8 cellular contexts compared by ENCODE assay signal in the genomic region with DNA sequence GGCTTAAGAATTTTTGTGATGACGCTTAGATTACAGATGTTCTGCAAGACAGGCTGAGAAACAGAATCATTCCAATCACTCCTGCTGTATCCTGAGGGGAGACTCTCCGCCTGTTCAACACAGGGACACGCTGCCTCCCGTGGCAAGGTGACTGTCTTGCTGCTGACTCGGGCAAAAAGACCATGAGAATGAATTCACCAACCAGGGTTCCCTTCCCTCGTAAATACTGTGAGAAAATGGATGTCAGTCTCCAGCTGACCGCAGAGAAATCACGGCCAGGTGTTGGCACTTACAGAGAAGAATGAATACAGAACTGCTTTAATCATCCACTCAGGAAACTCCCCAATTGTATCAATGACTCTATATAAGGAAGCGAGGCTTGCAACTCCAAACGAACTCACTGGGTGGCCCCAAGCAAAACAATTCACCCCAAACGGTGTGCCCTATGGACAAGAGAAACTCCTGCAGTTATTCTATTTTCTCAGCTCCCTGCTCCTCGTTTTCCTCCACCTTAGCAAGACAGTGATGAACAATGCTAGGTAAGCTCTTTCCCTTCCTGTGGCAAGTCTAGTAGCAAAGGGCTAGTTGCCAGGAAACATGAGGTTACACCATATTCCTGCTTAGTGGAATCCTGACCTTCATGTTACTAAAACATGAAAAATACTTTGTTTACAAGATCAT. TPM values are rescaled to one million over a fixed set of nuclear protein-coding genes. Genes with fewer than 3 reads are reported as not detected.
DNase-seq lines count a peak whose midpoint lies in the region; ATAC-seq and TF ChIP-seq lines count a peak whose summit lies in the region.

No MANE protein-coding gene starts in this region.

- TF ChIP-seq RAD21 in SK-N-SH (IDR thresholded peaks at IDR 0.05; ENCODE audit: low read length) = peak; percentile 57

- CTCF ChIA-PET in SK-N-SH (lab: Yijun Ruan, JAX) = interaction anchor here (0.7 to 1.4 kb wide), 6 partner anchors 13 to 134 kb away, joined by 3 to 4 read pairs (median 4); no protein-coding TSS in a partner anchor

- 58% methylated on average over 12 of the region's 12 CpGs for WGBS in SK-N-SH (ENCODE audit: low lambda C conversion rate)

- peaks cover 9% of the 10 kb centered on the region for H4K20me1 ChIP-seq in SK-N-SH (ENCODE audit: insufficient read depth)

- peaks cover 41% of the 10 kb centered on the region for H3F3A ChIP-seq in SK-N-SH (replicated peaks; ENCODE audit: insufficient read depth)

- H3K27ac ChIP-seq in right atrium auricular region (peak overlapping the region; percentile 69 to 76), SK-N-SH (ENCODE audit: low read depth in 2 of 2, low read length in 1 of 2) (peak overlapping the region; percentile 17 to 78; a peak in 3 of 4 replicates), vagina (peak overlapping the region; percentile 68)

- H3K4me3 ChIP-seq in right atrium auricular region (no peak overlapping the region), SK-N-SH (ENCODE audit: low read depth in 2 of 2, low read length in 1 of 2) (no peak overlapping the region), vagina (no peak overlapping the region)

- no peaks in the 10 kb centered on the region for H3K9me2 ChIP-seq in SK-N-SH

- ATAC-seq in left ventricle myocardium superior (no peak), HG03521 (IDR thresholded peaks at IDR 0.05; ENCODE audit: unreplicated experiment) (peak; percentile 33)

- H3K4me2 ChIP-seq in SK-N-SH = peak overlapping the region; percentile 30

- no peaks in the 10 kb centered on the region for H3K27me3 ChIP-seq in right atrium auricular region
- no peaks in the 10 kb centered on the region for H3K27me3 ChIP-seq in SK-N-SH (ENCODE audit: insufficient read depth)
- no peaks in the 10 kb centered on the region for H3K27me3 ChIP-seq in vagina

- H3K36me3 ChIP-seq in right atrium auricular region (no peaks in the 10 kb centered on the region), SK-N-SH (replicated peaks in 1 of 2; ENCODE audit: control insufficient read depth in 1 of 2, insufficient read depth in 2 of 2, low read length in 1 of 2) (no peaks in the 10 kb centered on the region), vagina (no peaks in the 10 kb centered on the region)

- no peaks in the 10 kb centered on the region for H3K9me3 ChIP-seq in right atrium auricular region
- H3K9me3 ChIP-seq in SK-N-SH = no peaks in the 10 kb centered on the region
- H3K9me3 ChIP-seq in vagina = no peaks in the 10 kb centered on the region

- no peak for TF ChIP-seq POLR2A in vagina (IDR thresholded peaks at IDR 0.05)

- no peak for TF ChIP-seq EP300 in SK-N-SH (IDR thresholded peaks at IDR 0.05; ENCODE audit: borderline replicate concordance in 1 of 2, low read depth in 1 of 2, low read length in 1 of 2)

- DNase-seq in right atrium auricular region (ENCODE audit: low spot score) (no peak), left ventricle myocardium superior (no peak), SK-N-SH (peak; percentile 65), iPS-NIHi7 (ENCODE audit: extremely low spot score) (peak; percentile 53), vagina (ENCODE audit: extremely low spot score in 2 of 2) (no peak), activated gamma-delta T cell treated with Interleukin-2 at 50 U/mL for 16 hours (no peak), amniotic stem cell (lab: John Stamatoyannopoulos, UW) (no peak)

- no peak for TF ChIP-seq CTCF in right atrium auricular region (IDR thresholded peaks at IDR 0.05)
- peak; percentile 28 for TF ChIP-seq CTCF in SK-N-SH (IDR thresholded peaks at IDR 0.05)
- no peak for TF ChIP-seq CTCF in vagina (IDR thresholded peaks at IDR 0.05)

- intact Hi-C loops in left ventricle myocardium superior (cut with micrococcal nuclease) = no loop called here
- intact Hi-C loops in vagina (cut with DNase I) = no loop called here

- H3K79me2 ChIP-seq in SK-N-SH (ENCODE audit: insufficient read depth) = peaks cover 90% of the 10 kb centered on the region

- H2AFZ ChIP-seq in SK-N-SH (ENCODE audit: low read depth) = no peak overlapping the region

- H3K9ac ChIP-seq in SK-N-SH = peak overlapping the region; percentile 3; the same call in 1 of the 2 replicates

- POLR2A ChIA-PET in SK-N-SH (lab: Yijun Ruan, JAX) = no interaction called here

- peaks cover 0 to 79% of the 10 kb centered on the region in 2 donors for H3K4me1 ChIP-seq in right atrium auricular region
- H3K4me1 ChIP-seq in SK-N-SH (ENCODE audit: control insufficient read depth in 1 of 2, insufficient read depth in 2 of 2, low read depth in 1 of 2, low read length in 1 of 2) = peaks cover 15 to 27% of the 10 kb centered on the region in 2 experiments; a peak in 3 of 4 replicates
- peaks cover 75% of the 10 kb centered on the region for H3K4me1 ChIP-seq in vagina

TF ChIP-seq in SK-N-SH, 30 proteins besides CTCF, POLR2A, EP300 and RAD21:
- TF ChIP-seq, protein P1, sequence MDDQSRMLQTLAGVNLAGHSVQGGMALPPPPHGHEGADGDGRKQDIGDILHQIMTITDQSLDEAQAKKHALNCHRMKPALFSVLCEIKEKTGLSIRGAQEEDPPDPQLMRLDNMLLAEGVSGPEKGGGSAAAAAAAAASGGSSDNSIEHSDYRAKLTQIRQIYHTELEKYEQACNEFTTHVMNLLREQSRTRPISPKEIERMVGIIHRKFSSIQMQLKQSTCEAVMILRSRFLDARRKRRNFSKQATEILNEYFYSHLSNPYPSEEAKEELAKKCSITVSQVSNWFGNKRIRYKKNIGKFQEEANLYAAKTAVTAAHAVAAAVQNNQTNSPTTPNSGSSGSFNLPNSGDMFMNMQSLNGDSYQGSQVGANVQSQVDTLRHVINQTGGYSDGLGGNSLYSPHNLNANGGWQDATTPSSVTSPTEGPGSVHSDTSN (IDR thresholded peaks at IDR 0.05) = no peak; the same call in 1 of the 2 replicates
- TF ChIP-seq SMC3 (IDR thresholded peaks at IDR 0.05; ENCODE audit: low read depth, low read length) = peak; percentile 18; the same call in 1 of the 2 replicates
- no peak for TF ChIP-seq NFIC (IDR thresholded peaks at IDR 0.05; ENCODE audit: borderline replicate concordance)
- 0 out of 2 replicates have a peak, but pooled peaks have one; percentile 40 for TF ChIP-seq SIN3A (IDR thresholded peaks at IDR 0.05; ENCODE audit: borderline replicate concordance, low read depth, low read length)

RNA-seq across cellular contexts. Expression of gene GNA12, which starts 22.8 kb away (rescaled TPM):
- 10 to 100 TPM; 26.3 to 38.8 TPM for total RNA-seq in right atrium auricular region
- total RNA-seq in left ventricle myocardium superior = 40.4 TPM
- polyA plus RNA-seq in SK-N-SH (2012; rRNA removed) = 55.3 and 64.8 TPM in 2 replicates
- polyA plus RNA-seq in SK-N-SH (2012; cell fraction: cytosol; rRNA removed) = 39.3 and 56.9 TPM in 2 replicates
- polyA plus RNA-seq in SK-N-SH (2012; cell fraction: nucleus; rRNA removed) = 41.0 and 50.4 TPM in 2 replicates
- total RNA-seq in vagina = 29.5 TPM

Comparison
In these comparisons a context has a peak if more than half of its experiments do, and no peak if none do; other contexts are left out.
1. DNase-seq: peak in SK-N-SH (single experiment) and iPS-NIHi7 (single experiment); none in right atrium auricular region (single experiment), left ventricle myocardium superior (single experiment), vagina (0 of 2), activated gamma-delta T cell treated with Interleukin-2 at 50 U/mL for 16 hours (single experiment) and amniotic stem cell (single experiment).
2. Peak in every context shown above with its lines, with median percentiles within 50 percentile points of each other: H3K27ac ChIP-seq.